In genomic region chr3:47012342-47013230, GRCh38 we compare ENCODE assay signal across 13 cellular contexts. TPM values are rescaled to one million over a fixed set of nuclear protein-coding genes. Genes with fewer than 3 reads are reported as not detected.
DNase-seq lines count a peak whose midpoint lies in the region; ATAC-seq and TF ChIP-seq lines count a peak whose summit lies in the region.
"Had no signal": no experiment of that assay in that cellular context is flagged by ENCODE, and none has a peak within 500 bp of the region (broad histone marks: within the 10 kb centered on the region; RNA-seq: fewer than 3 reads in every experiment).

No MANE protein-coding gene starts in this region.

- H3K36me3 Mint-ChIP-seq in activated CD4-positive, alpha-beta memory T cell treated with anti-CD3 and anti-CD28 coated beads for 36 hours, result peaks cover 18% of the 10 kb centered on the region

- H3K27ac ChIP-seq in right lobe of liver, result no peak overlapping the region

- H3K4me3 ChIP-seq in right lobe of liver, result no peak overlapping the region
- H3K4me3 ChIP-seq: HAP-1 had no signal

- peak; percentile 1 for DNase-seq in stimulated activated CD4-positive, alpha-beta T cell treated with anti-CD3 and anti-CD28 coated beads, Interleukin-1b, Interleukin-23, amount 100 ng/mL, for 48 hours
- no peak for DNase-seq in stimulated activated CD4-positive, alpha-beta T cell treated with anti-CD3 and anti-CD28 coated beads, Interleukin-2, amount 100 ng/mL, for 24 hours
- peak; percentile 9 for DNase-seq in activated CD4-positive, alpha-beta memory T cell treated with anti-CD3 and anti-CD28 coated beads for 36 hours
- DNase-seq in right lobe of liver (peak in 2 of 3 donors; percentile 10 to 45), ureter (ENCODE audit: low spot score) (peak; percentile 40), SKM-1 (lab: John Stamatoyannopoulos, UW; ENCODE audit: unreplicated experiment) (no peak), amygdala (lab: John Stamatoyannopoulos, UW) (no peak)
- DNase-seq: activated CD4-positive, alpha-beta T cell treated with anti-CD3 and anti-CD28 coated beads for 1 hour; AML-193; mesendoderm; SK-N-SH had no signal

- TF ChIP-seq POLR2A in right lobe of liver (IDR thresholded peaks at IDR 0.05), result no peak

- intact Hi-C loops in activated CD4-positive, alpha-beta memory T cell treated with anti-CD3 and anti-CD28 coated beads for 36 hours (cut with micrococcal nuclease), result loop anchor here (10.0 kb wide), 1 partner anchor 312 kb away; no protein-coding TSS in a partner anchor
- intact Hi-C loops in right lobe of liver (cut with DNase I), result no loop called here

- CTCF ChIA-PET in activated CD4-positive, alpha-beta memory T cell treated with anti-CD3 and anti-CD28 coated beads for 36 hours (lab: Charles Lee), result no interaction called here

- no peaks in the 10 kb centered on the region for H3K36me3 ChIP-seq in right lobe of liver

- no peaks in the 10 kb centered on the region for H3K27me3 ChIP-seq in right lobe of liver

- H3K4me3 Mint-ChIP-seq in activated CD4-positive, alpha-beta memory T cell treated with anti-CD3 and anti-CD28 coated beads for 36 hours, result no peak overlapping the region

- H3K27me3 Mint-ChIP-seq in activated CD4-positive, alpha-beta memory T cell treated with anti-CD3 and anti-CD28 coated beads for 36 hours, result no peaks in the 10 kb centered on the region

- POLR2A ChIA-PET in activated CD4-positive, alpha-beta memory T cell treated with anti-CD3 and anti-CD28 coated beads for 36 hours (lab: Charles Lee), result no interaction called here

- no peak for ATAC-seq in right lobe of liver
- no peak for ATAC-seq in GM21367 (IDR thresholded peaks at IDR 0.05; ENCODE audit: unreplicated experiment)

- H3K4me1 Mint-ChIP-seq in activated CD4-positive, alpha-beta memory T cell treated with anti-CD3 and anti-CD28 coated beads for 36 hours (ENCODE audit: low read depth), result peaks cover 23% of the 10 kb centered on the region

- TF ChIP-seq CTCF in right lobe of liver (IDR thresholded peaks at IDR 0.05), result no peak

- H3K4me1 ChIP-seq in right lobe of liver, result peaks cover 0 to 33% (median 15%) of the 10 kb centered on the region in 4 donors
- H3K4me1 ChIP-seq: HAP-1 had no signal

- H3K27ac Mint-ChIP-seq in activated CD4-positive, alpha-beta memory T cell treated with anti-CD3 and anti-CD28 coated beads for 36 hours, result no peak overlapping the region

- WGBS in right lobe of liver (ENCODE audit: insufficient coverage, low coverage, low lambda C conversion rate, missing lambda C conversion rate), result 80% methylated on average over 1 of the region's 10 CpGs

- H3K9me3 ChIP-seq in right lobe of liver, result no peaks in the 10 kb centered on the region
- H3K9me3 ChIP-seq: HAP-1, SK-N-SH had no signal

- H3K9me3 Mint-ChIP-seq in activated CD4-positive, alpha-beta memory T cell treated with anti-CD3 and anti-CD28 coated beads for 36 hours, result no peaks in the 10 kb centered on the region

RNA-seq across cellular contexts. Expression of gene NBEAL2, which starts 33.1 kb away (rescaled TPM):
- 100 to 1,000 TPM; 114 to 117 TPM for total RNA-seq in activated CD4-positive, alpha-beta memory T cell treated with anti-CD3 and anti-CD28 coated beads for 36 hours
- total RNA-seq in right lobe of liver, result 10 to 100 TPM in 5 of 6 experiments, 1 to 10 TPM in 1; 8.9 to 11.7 (median 10.8) TPM
- 122 TPM for total RNA-seq in ureter

RNA-seq across cellular contexts. Expression of gene CCDC12, which starts 36.0 kb away (rescaled TPM):
- 10 to 100 TPM; 44.3 to 49.9 TPM for total RNA-seq in activated CD4-positive, alpha-beta memory T cell treated with anti-CD3 and anti-CD28 coated beads for 36 hours
- total RNA-seq in right lobe of liver (10 to 100 TPM; 14.6 to 24.2 (median 17.0) TPM), ureter (72.0 TPM)

Comparison
In these comparisons a context has a peak if more than half of its experiments do, and no peak if none do; other contexts are left out.
1. DNase-seq: peak in stimulated activated CD4-positive, alpha-beta T cell treated with anti-CD3 and anti-CD28 coated beads, Interleukin-1b, Interleukin-23, amount 100 ng/mL, for 48 hours (single experiment), activated CD4-positive, alpha-beta memory T cell treated with anti-CD3 and anti-CD28 coated beads for 36 hours (single experiment), right lobe of liver (2 of 3) and ureter (single experiment); none in stimulated activated CD4-positive, alpha-beta T cell treated with anti-CD3 and anti-CD28 coated beads, Interleukin-2, amount 100 ng/mL, for 24 hours (0 of 2), SKM-1 (single experiment) and amygdala (0 of 56).